In the genomic region with DNA sequence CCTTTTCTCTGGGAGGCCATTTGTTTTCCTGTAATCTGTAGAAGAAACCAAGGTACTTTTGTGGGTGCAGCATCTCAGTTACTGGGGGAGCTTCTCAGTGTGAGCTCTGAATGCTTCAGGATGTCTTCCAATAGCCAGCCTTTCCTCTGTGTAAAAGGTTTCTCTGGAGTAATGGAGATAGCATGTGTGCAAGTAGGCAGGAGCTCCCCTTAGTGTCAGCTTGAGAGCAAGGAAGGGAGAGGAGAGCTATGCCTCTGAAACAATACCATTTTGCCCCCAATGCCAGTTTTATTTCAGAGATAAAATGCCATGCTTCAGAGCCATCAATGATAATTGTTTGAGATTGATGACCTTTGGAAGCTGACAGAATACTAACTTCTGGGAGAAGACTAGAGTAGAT, we compare ENCODE assay signal across 13 cellular contexts.
DNase-seq lines count a peak whose midpoint lies in the region; TF ChIP-seq lines count a peak whose summit lies in the region.
"Had no signal": no experiment of that assay in that cellular context is flagged by ENCODE, and none has a peak within 500 bp of the region (broad histone marks: within the 10 kb centered on the region; RNA-seq: fewer than 3 reads in every experiment).

No MANE protein-coding gene starts in this region.

- no peak overlapping the region for H2AFZ ChIP-seq in hepatocyte

- no peak for TF ChIP-seq EP300 in stomach (IDR thresholded peaks at IDR 0.05)

- H3K9me2 ChIP-seq in hepatocyte (replicated peaks; ENCODE audit: insufficient read depth): no peaks in the 10 kb centered on the region

- DNase-seq in HCEC 1CT: peak; percentile 48
- DNase-seq in astrocyte of the hippocampus (ENCODE audit: low read depth, low spot score): peak; percentile 28
- DNase-seq in hepatocyte (ENCODE audit: low spot score): no peak
- no peak for DNase-seq in stomach
- DNase-seq in activated T-helper 2 cell treated with anti-CD3 and anti-CD28 coated beads, Interferon-gamma antibody, Interleukin-2, Interleukin-4, amounts not matched to agents 10 μg/mL and 5 μg/mL and 100 μg/mL, durations not matched to agents 14 hours and 24 hours and 36 hours (ENCODE audit: low spot score): no peak
- DNase-seq in iPS-NIHi7 (ENCODE audit: extremely low spot score): no peak
- DNase-seq in T1000 (lab: John Stamatoyannopoulos, UW): no peak
- DNase-seq in ecto neural progenitor cell (ENCODE audit: low spot score): no peak
- DNase-seq: activated CD4-positive, alpha-beta T cell treated with anti-CD3 and anti-CD28 coated beads, Interleukin-2, amount 10 ng/mL, durations not matched to agents 24 days and 14 days; body of pancreas; NCI-H524; stimulated activated CD4-positive, alpha-beta T cell treated with anti-CD3 and anti-CD28 coated beads, Interleukin-12 subunit alpha, Interleukin-12 subunit beta, amount 100 ng/mL, for 4 hours; testis had no signal

- H3K36me3 ChIP-seq in hepatocyte (replicated peaks; ENCODE audit: insufficient read depth, low read depth) (no peaks in the 10 kb centered on the region), stomach (no peaks in the 10 kb centered on the region)

- H3K9me3 Mint-ChIP-seq in activated T-helper 2 cell treated with anti-CD3 and anti-CD28 coated beads, Interferon-gamma antibody, Interleukin-2, Interleukin-4, amounts not matched to agents 10 μg/mL and 5 μg/mL and 100 μg/mL, durations not matched to agents 14 hours and 24 hours and 36 hours: no peaks in the 10 kb centered on the region
- H3K9me3 Mint-ChIP-seq: activated CD4-positive, alpha-beta T cell treated with anti-CD3 and anti-CD28 coated beads, Interleukin-2, amount 10 ng/mL, durations not matched to agents 24 days and 14 days had no signal

- H3K36me3 Mint-ChIP-seq in activated T-helper 2 cell treated with anti-CD3 and anti-CD28 coated beads, Interferon-gamma antibody, Interleukin-2, Interleukin-4, amounts not matched to agents 10 μg/mL and 5 μg/mL and 100 μg/mL, durations not matched to agents 14 hours and 24 hours and 36 hours (ENCODE audit: low read depth): no peaks in the 10 kb centered on the region

- no peaks in the 10 kb centered on the region for H3K79me2 ChIP-seq in hepatocyte

- H4K20me1 ChIP-seq in hepatocyte (ENCODE audit: insufficient read depth, poor library complexity, severe bottlenecking): no peaks in the 10 kb centered on the region

- H3K9me3 ChIP-seq in hepatocyte (ENCODE audit: low read depth): no peaks in the 10 kb centered on the region
- H3K9me3 ChIP-seq in stomach: no peaks in the 10 kb centered on the region
- H3K9me3 ChIP-seq: body of pancreas, testis had no signal

- intact Hi-C loops in stomach (cut with DNase I; ENCODE audit: low total_unique reads): no loop called here
- intact Hi-C loops in activated T-helper 2 cell treated with anti-CD3 and anti-CD28 coated beads, Interferon-gamma antibody, Interleukin-2, Interleukin-4, amounts not matched to agents 10 μg/mL and 5 μg/mL and 100 μg/mL, durations not matched to agents 14 hours and 24 hours and 36 hours (cut with micrococcal nuclease): no loop called here

- no peak for TF ChIP-seq POLR2A in stomach (IDR thresholded peaks at IDR 0.05)

- peak; percentile 32 for TF ChIP-seq CTCF in hepatocyte (IDR thresholded peaks at IDR 0.05; ENCODE audit: poor library complexity)
- TF ChIP-seq CTCF in stomach (IDR thresholded peaks at IDR 0.05): no peak

- H3K4me2 ChIP-seq in hepatocyte: peak overlapping the region; percentile 29

- peaks cover 27% of the 10 kb centered on the region for H3K4me1 Mint-ChIP-seq in activated T-helper 2 cell treated with anti-CD3 and anti-CD28 coated beads, Interferon-gamma antibody, Interleukin-2, Interleukin-4, amounts not matched to agents 10 μg/mL and 5 μg/mL and 100 μg/mL, durations not matched to agents 14 hours and 24 hours and 36 hours (ENCODE audit: low read depth)

- H3K27ac Mint-ChIP-seq in activated T-helper 2 cell treated with anti-CD3 and anti-CD28 coated beads, Interferon-gamma antibody, Interleukin-2, Interleukin-4, amounts not matched to agents 10 μg/mL and 5 μg/mL and 100 μg/mL, durations not matched to agents 14 hours and 24 hours and 36 hours: no peak overlapping the region
- H3K27ac Mint-ChIP-seq: activated CD4-positive, alpha-beta T cell treated with anti-CD3 and anti-CD28 coated beads, Interleukin-2, amount 10 ng/mL, durations not matched to agents 24 days and 14 days had no signal

- H3K27ac ChIP-seq in hepatocyte (peak overlapping the region; percentile 77), stomach (peak overlapping the region in 4 of 5 donors; percentile 62 to 93 (median 72))
- H3K27ac ChIP-seq: body of pancreas had no signal

- no peak overlapping the region for H3K4me3 ChIP-seq in hepatocyte
- H3K4me3 ChIP-seq in stomach: no peak overlapping the region
- H3K4me3 ChIP-seq: body of pancreas, testis had no signal

- H3K27me3 Mint-ChIP-seq in activated T-helper 2 cell treated with anti-CD3 and anti-CD28 coated beads, Interferon-gamma antibody, Interleukin-2, Interleukin-4, amounts not matched to agents 10 μg/mL and 5 μg/mL and 100 μg/mL, durations not matched to agents 14 hours and 24 hours and 36 hours (ENCODE audit: low read depth): no peaks in the 10 kb centered on the region
- H3K27me3 Mint-ChIP-seq: activated CD4-positive, alpha-beta T cell treated with anti-CD3 and anti-CD28 coated beads, Interleukin-2, amount 10 ng/mL, durations not matched to agents 24 days and 14 days had no signal

- H3K4me3 Mint-ChIP-seq in activated T-helper 2 cell treated with anti-CD3 and anti-CD28 coated beads, Interferon-gamma antibody, Interleukin-2, Interleukin-4, amounts not matched to agents 10 μg/mL and 5 μg/mL and 100 μg/mL, durations not matched to agents 14 hours and 24 hours and 36 hours (ENCODE audit: low read depth): no peak overlapping the region
- H3K4me3 Mint-ChIP-seq: activated CD4-positive, alpha-beta T cell treated with anti-CD3 and anti-CD28 coated beads, Interleukin-2, amount 10 ng/mL, durations not matched to agents 24 days and 14 days had no signal

- peaks cover 12% of the 10 kb centered on the region for H3K4me1 ChIP-seq in hepatocyte (ENCODE audit: insufficient read depth)
- peaks cover 0 to 32% (median 10%) of the 10 kb centered on the region in 4 donors for H3K4me1 ChIP-seq in stomach

- no peaks in the 10 kb centered on the region for H3K27me3 ChIP-seq in hepatocyte
- no peaks in the 10 kb centered on the region for H3K27me3 ChIP-seq in stomach
- H3K27me3 ChIP-seq: body of pancreas, testis had no signal

Comparison
In these comparisons a context has a peak if more than half of its experiments do, and no peak if none do; other contexts are left out.
1. DNase-seq: peak in HCEC 1CT (single experiment) and astrocyte of the hippocampus (single experiment); none in hepatocyte (single experiment), stomach (single experiment), activated T-helper 2 cell treated with anti-CD3 and anti-CD28 coated beads, Interferon-gamma antibody, Interleukin-2, Interleukin-4, amounts not matched to agents 10 μg/mL and 5 μg/mL and 100 μg/mL, durations not matched to agents 14 hours and 24 hours and 36 hours (single experiment), iPS-NIHi7 (single experiment), T1000 (single experiment) and ecto neural progenitor cell (single experiment).